1 cellular context compared by ENCODE assay signal in the genomic region with DNA sequence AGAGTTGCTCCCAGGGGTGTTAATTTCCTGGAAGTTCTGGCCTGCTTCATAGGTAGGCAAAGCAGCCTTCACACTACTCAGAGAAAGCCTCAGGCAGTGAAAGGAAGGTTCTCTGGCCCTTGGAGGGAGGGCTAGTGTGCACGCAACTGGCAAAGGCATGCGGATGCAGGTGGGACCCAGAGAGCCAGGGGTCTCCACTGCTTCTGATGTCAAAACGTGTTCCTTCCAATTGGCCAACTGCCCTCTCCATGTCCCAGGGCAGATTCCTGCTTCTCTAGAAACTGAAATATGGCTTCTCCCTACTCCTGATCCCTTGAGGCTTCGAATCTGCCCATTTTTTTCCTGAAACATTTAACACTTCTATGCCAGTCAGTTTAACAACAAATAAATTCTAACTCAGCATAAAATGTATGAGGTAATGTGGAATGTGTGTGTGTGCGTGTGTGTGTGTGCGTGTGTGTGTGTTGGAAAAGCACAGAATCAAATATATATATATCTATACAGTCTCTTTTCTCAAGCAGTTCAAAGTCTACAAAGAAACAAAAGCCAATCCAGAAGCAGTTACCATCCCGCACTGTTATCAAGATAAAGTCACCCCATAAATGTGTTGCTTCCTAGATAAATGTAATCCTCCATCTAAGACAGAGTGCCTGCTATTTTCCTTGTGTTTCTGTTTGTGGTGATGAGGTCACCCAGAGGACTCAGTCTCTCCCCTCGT.
TF ChIP-seq lines count a peak whose summit lies in the region.

No MANE protein-coding gene starts in this region.

TF ChIP-seq in K562, 482 proteins besides CTCF, POLR2A, EP300 and RAD21 (continued from another document and continues in another):
- TF ChIP-seq, protein P1, sequence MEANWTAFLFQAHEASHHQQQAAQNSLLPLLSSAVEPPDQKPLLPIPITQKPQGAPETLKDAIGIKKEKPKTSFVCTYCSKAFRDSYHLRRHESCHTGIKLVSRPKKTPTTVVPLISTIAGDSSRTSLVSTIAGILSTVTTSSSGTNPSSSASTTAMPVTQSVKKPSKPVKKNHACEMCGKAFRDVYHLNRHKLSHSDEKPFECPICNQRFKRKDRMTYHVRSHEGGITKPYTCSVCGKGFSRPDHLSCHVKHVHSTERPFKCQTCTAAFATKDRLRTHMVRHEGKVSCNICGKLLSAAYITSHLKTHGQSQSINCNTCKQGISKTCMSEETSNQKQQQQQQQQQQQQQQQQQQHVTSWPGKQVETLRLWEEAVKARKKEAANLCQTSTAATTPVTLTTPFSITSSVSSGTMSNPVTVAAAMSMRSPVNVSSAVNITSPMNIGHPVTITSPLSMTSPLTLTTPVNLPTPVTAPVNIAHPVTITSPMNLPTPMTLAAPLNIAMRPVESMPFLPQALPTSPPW (CRISPR knock-in tag; IDR thresholded peaks at IDR 0.05): peak; percentile 58; the same call in 1 of the 2 replicates
- TF ChIP-seq, protein P2, sequence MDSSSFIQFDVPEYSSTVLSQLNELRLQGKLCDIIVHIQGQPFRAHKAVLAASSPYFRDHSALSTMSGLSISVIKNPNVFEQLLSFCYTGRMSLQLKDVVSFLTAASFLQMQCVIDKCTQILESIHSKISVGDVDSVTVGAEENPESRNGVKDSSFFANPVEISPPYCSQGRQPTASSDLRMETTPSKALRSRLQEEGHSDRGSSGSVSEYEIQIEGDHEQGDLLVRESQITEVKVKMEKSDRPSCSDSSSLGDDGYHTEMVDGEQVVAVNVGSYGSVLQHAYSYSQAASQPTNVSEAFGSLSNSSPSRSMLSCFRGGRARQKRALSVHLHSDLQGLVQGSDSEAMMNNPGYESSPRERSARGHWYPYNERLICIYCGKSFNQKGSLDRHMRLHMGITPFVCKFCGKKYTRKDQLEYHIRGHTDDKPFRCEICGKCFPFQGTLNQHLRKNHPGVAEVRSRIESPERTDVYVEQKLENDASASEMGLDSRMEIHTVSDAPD (CRISPR knock-in tag; IDR thresholded peaks at IDR 0.05): no peak
- TF ChIP-seq JUND (IDR thresholded peaks at IDR 0.05; ENCODE audit: borderline replicate concordance, low read depth, low read length) (peak; percentile 93), JUND (tag; IDR thresholded peaks at IDR 0.05; ENCODE audit: borderline replicate concordance, low read depth, low read length) (peak; percentile 92), NCOR1 (IDR thresholded peaks at IDR 0.05) (0 out of 2 replicates have a peak, but pooled peaks have one; percentile 35), RFX1 (IDR thresholded peaks at IDR 0.05) (no peak; the same call in 1 of the 2 replicates), ZNF121 (CRISPR knock-in tag; conservative IDR thresholded peaks at IDR 0.05) (no peak), TEAD4 (IDR thresholded peaks at IDR 0.05; ENCODE audit: low read length) (peak; percentile 85), TEAD4 (CRISPR knock-in tag; IDR thresholded peaks at IDR 0.05; ENCODE audit: borderline replicate concordance) (no peak), FOXK2 (conservative IDR thresholded peaks at IDR 0.05 in 1 of 2, IDR thresholded peaks at IDR 0.05 in 1 of 2; ENCODE audit: low read depth in 2 of 2) (peak; percentile 47 to 68; a peak in 1 of 4 replicates), ZNF239 (CRISPR knock-in tag; IDR thresholded peaks at IDR 0.05) (no peak), PRMT5 (CRISPR knock-in tag; IDR thresholded peaks at IDR 0.05) (no peak), FOSL1 (tag; conservative IDR thresholded peaks at IDR 0.05) (peak; percentile 83), MBD2 (IDR thresholded peaks at IDR 0.05; ENCODE audit: borderline replicate concordance, low read depth) (peak; percentile 59; the same call in 1 of the 2 replicates), SMAD2 (IDR thresholded peaks at IDR 0.05; ENCODE audit: low read depth, low read length) (no peak), PTBP1 (IDR thresholded peaks at IDR 0.05; ENCODE audit: low read depth, low read length) (no peak), HDAC1 (IDR thresholded peaks at IDR 0.05) (no peak), ZNF197 (CRISPR knock-in tag; IDR thresholded peaks at IDR 0.05; ENCODE audit: low read depth) (no peak), SIN3B (IDR thresholded peaks at IDR 0.05; ENCODE audit: low read depth) (no peak), RHOXF2B (CRISPR knock-in tag; conservative IDR thresholded peaks at IDR 0.05) (no peak), PYGO2 (tag; IDR thresholded peaks at IDR 0.05) (0 out of 2 replicates have a peak, but pooled peaks have one; percentile 34), CBX5 (IDR thresholded peaks at IDR 0.05; ENCODE audit: borderline replicate concordance, low read depth) (no peak), SMARCA5 (IDR thresholded peaks at IDR 0.05) (peak; percentile 37), POLR2H (tag; IDR thresholded peaks at IDR 0.05; ENCODE audit: low read depth) (no peak), SIRT6 (IDR thresholded peaks at IDR 0.05; ENCODE audit: low read depth, low read length) (no peak), JUN (IDR thresholded peaks at IDR 0.05; ENCODE audit: borderline replicate concordance, low read depth, low read length) (peak; percentile 85), JUN (CRISPR knock-in tag; IDR thresholded peaks at IDR 0.05; ENCODE audit: borderline replicate concordance) (no peak; the same call in 1 of the 2 replicates), SOX6 (IDR thresholded peaks at IDR 0.05) (peak; percentile 83), CTBP1 (IDR thresholded peaks at IDR 0.05; ENCODE audit: borderline replicate concordance) (peak; percentile 14; the same call in 1 of the 2 replicates), ZNF124 (CRISPR knock-in tag; IDR thresholded peaks at IDR 0.05) (no peak)
- TF ChIP-seq, protein P3, sequence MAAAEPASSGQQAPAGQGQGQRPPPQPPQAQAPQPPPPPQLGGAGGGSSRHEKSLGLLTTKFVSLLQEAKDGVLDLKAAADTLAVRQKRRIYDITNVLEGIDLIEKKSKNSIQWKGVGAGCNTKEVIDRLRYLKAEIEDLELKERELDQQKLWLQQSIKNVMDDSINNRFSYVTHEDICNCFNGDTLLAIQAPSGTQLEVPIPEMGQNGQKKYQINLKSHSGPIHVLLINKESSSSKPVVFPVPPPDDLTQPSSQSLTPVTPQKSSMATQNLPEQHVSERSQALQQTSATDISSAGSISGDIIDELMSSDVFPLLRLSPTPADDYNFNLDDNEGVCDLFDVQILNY (CRISPR knock-in tag; IDR thresholded peaks at IDR 0.05): no peak
- TF ChIP-seq, protein P4, sequence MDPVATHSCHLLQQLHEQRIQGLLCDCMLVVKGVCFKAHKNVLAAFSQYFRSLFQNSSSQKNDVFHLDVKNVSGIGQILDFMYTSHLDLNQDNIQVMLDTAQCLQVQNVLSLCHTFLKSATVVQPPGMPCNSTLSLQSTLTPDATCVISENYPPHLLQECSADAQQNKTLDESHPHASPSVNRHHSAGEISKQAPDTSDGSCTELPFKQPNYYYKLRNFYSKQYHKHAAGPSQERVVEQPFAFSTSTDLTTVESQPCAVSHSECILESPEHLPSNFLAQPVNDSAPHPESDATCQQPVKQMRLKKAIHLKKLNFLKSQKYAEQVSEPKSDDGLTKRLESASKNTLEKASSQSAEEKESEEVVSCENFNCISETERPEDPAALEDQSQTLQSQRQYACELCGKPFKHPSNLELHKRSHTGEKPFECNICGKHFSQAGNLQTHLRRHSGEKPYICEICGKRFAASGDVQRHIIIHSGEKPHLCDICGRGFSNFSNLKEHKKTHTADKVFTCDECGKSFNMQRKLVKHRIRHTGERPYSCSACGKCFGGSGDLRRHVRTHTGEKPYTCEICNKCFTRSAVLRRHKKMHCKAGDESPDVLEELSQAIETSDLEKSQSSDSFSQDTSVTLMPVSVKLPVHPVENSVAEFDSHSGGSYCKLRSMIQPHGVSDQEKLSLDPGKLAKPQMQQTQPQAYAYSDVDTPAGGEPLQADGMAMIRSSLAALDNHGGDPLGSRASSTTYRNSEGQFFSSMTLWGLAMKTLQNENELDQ (CRISPR knock-in tag; IDR thresholded peaks at IDR 0.05; ENCODE audit: borderline replicate concordance): no peak
- TF ChIP-seq, protein P5, sequence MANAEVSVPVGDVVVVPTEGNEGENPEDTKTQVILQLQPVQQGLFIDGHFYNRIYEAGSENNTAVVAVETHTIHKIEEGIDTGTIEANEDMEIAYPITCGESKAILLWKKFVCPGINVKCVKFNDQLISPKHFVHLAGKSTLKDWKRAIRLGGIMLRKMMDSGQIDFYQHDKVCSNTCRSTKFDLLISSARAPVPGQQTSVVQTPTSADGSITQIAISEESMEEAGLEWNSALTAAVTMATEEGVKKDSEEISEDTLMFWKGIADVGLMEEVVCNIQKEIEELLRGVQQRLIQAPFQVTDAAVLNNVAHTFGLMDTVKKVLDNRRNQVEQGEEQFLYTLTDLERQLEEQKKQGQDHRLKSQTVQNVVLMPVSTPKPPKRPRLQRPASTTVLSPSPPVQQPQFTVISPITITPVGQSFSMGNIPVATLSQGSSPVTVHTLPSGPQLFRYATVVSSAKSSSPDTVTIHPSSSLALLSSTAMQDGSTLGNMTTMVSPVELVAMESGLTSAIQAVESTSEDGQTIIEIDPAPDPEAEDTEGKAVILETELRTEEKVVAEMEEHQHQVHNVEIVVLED (CRISPR knock-in tag; IDR thresholded peaks at IDR 0.05): no peak
- TF ChIP-seq, protein P6, sequence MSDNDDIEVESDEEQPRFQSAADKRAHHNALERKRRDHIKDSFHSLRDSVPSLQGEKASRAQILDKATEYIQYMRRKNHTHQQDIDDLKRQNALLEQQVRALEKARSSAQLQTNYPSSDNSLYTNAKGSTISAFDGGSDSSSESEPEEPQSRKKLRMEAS (CRISPR knock-in tag; IDR thresholded peaks at IDR 0.05): no peak
- TF ChIP-seq, protein P7, sequence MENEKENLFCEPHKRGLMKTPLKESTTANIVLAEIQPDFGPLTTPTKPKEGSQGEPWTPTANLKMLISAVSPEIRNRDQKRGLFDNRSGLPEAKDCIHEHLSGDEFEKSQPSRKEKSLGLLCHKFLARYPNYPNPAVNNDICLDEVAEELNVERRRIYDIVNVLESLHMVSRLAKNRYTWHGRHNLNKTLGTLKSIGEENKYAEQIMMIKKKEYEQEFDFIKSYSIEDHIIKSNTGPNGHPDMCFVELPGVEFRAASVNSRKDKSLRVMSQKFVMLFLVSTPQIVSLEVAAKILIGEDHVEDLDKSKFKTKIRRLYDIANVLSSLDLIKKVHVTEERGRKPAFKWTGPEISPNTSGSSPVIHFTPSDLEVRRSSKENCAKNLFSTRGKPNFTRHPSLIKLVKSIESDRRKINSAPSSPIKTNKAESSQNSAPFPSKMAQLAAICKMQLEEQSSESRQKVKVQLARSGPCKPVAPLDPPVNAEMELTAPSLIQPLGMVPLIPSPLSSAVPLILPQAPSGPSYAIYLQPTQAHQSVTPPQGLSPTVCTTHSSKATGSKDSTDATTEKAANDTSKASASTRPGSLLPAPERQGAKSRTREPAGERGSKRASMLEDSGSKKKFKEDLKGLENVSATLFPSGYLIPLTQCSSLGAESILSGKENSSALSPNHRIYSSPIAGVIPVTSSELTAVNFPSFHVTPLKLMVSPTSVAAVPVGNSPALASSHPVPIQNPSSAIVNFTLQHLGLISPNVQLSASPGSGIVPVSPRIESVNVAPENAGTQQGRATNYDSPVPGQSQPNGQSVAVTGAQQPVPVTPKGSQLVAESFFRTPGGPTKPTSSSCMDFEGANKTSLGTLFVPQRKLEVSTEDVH (IDR thresholded peaks at IDR 0.05; ENCODE audit: low read depth, partially characterized antibody): no peak
- TF ChIP-seq, protein P8, sequence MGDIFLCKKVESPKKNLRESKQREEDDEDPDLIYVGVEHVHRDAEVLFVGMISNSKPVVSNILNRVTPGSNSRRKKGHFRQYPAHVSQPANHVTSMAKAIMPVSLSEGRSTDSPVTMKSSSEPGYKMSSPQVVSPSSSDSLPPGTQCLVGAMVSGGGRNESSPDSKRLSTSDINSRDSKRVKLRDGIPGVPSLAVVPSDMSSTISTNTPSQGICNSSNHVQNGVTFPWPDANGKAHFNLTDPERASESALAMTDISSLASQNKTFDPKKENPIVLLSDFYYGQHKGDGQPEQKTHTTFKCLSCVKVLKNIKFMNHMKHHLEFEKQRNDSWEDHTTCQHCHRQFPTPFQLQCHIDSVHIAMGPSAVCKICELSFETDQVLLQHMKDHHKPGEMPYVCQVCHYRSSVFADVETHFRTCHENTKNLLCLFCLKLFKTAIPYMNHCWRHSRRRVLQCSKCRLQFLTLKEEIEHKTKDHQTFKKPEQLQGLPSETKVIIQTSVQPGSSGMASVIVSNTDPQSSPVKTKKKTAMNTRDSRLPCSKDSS (IDR thresholded peaks at IDR 0.05; ENCODE audit: low read depth, partially characterized antibody): no peak
- TF ChIP-seq, protein P9, sequence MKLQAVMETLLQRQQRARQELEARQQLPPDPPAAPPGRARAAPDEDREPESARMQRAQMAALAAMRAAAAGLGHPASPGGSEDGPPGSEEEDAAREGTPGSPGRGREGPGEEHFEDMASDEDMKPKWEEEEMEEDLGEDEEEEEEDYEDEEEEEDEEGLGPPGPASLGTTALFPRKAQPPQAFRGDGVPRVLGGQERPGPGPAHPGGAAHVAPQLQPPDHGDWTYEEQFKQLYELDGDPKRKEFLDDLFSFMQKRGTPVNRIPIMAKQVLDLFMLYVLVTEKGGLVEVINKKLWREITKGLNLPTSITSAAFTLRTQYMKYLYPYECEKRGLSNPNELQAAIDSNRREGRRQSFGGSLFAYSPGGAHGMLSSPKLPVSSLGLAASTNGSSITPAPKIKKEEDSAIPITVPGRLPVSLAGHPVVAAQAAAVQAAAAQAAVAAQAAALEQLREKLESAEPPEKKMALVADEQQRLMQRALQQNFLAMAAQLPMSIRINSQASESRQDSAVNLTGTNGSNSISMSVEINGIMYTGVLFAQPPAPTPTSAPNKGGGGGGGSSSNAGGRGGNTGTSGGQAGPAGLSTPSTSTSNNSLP (IDR thresholded peaks at IDR 0.05; ENCODE audit: borderline replicate concordance, low read depth, low read length): peak; percentile 88
- TF ChIP-seq, protein P10, sequence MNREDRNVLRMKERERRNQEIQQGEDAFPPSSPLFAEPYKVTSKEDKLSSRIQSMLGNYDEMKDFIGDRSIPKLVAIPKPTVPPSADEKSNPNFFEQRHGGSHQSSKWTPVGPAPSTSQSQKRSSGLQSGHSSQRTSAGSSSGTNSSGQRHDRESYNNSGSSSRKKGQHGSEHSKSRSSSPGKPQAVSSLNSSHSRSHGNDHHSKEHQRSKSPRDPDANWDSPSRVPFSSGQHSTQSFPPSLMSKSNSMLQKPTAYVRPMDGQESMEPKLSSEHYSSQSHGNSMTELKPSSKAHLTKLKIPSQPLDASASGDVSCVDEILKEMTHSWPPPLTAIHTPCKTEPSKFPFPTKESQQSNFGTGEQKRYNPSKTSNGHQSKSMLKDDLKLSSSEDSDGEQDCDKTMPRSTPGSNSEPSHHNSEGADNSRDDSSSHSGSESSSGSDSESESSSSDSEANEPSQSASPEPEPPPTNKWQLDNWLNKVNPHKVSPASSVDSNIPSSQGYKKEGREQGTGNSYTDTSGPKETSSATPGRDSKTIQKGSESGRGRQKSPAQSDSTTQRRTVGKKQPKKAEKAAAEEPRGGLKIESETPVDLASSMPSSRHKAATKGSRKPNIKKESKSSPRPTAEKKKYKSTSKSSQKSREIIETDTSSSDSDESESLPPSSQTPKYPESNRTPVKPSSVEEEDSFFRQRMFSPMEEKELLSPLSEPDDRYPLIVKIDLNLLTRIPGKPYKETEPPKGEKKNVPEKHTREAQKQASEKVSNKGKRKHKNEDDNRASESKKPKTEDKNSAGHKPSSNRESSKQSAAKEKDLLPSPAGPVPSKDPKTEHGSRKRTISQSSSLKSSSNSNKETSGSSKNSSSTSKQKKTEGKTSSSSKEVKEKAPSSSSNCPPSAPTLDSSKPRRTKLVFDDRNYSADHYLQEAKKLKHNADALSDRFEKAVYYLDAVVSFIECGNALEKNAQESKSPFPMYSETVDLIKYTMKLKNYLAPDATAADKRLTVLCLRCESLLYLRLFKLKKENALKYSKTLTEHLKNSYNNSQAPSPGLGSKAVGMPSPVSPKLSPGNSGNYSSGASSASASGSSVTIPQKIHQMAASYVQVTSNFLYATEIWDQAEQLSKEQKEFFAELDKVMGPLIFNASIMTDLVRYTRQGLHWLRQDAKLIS (CRISPR knock-in tag; IDR thresholded peaks at IDR 0.05): no peak
